Comparison of ENCODE assay signal across 35 cellular contexts in genomic region chr3:59922226-59922625, GRCh38.
DNase-seq lines count a peak whose midpoint lies in the region; ATAC-seq and TF ChIP-seq lines count a peak whose summit lies in the region.
"Had no signal": no experiment of that assay in that cellular context is flagged by ENCODE, and none has a peak within 500 bp of the region (broad histone marks: within the 10 kb centered on the region; RNA-seq: fewer than 3 reads in every experiment).

No MANE protein-coding gene starts in this region.

- peaks cover 5 to 80% (median 79%) of the 10 kb centered on the region in 5 donors for H3K36me3 Mint-ChIP-seq in naive thymus-derived CD4-positive, alpha-beta T cell
- no peaks in the 10 kb centered on the region for H3K36me3 Mint-ChIP-seq in natural killer cell
- H3K36me3 Mint-ChIP-seq: CD14-positive monocyte had no signal

- no peak overlapping the region for H3K27ac ChIP-seq in naive thymus-derived CD4-positive, alpha-beta T cell (ENCODE audit: low read depth, low read length)
- H3K27ac ChIP-seq in neural cell (ENCODE audit: low read length) = peak overlapping the region; percentile 62
- H3K27ac ChIP-seq in osteoblast (ENCODE audit: low read depth, low read length) = no peak overlapping the region
- H3K27ac ChIP-seq: 22Rv1; A549; BLaER1; BLaER1 treated with 17β-estradiol and CSF1 and Interleukin-3, amounts not matched to agents 10 nM and 100 nM; C4-2B had no signal

- H3K9ac ChIP-seq in neural cell (ENCODE audit: low read length) = no peak overlapping the region
- H3K9ac ChIP-seq: BLaER1; BLaER1 treated with 17β-estradiol and CSF1 and Interleukin-3, amounts not matched to agents 10 nM and 100 nM had no signal

- H3K9me3 Mint-ChIP-seq in naive thymus-derived CD4-positive, alpha-beta T cell = peaks cover 0 to 9% (median 0%) of the 10 kb centered on the region in 11 donors
- H3K9me3 Mint-ChIP-seq in natural killer cell = no peaks in the 10 kb centered on the region
- H3K9me3 Mint-ChIP-seq: CD4-positive, alpha-beta T cell; CD8-positive, alpha-beta memory T cell; CD8-positive, alpha-beta T cell had no signal

- peaks cover 0 to 43% of the 10 kb centered on the region in 2 donors for H3K4me1 ChIP-seq in naive thymus-derived CD4-positive, alpha-beta T cell (ENCODE audit: control insufficient read depth in 2 of 2, insufficient read depth in 2 of 2, low read length in 2 of 2)
- no peaks in the 10 kb centered on the region for H3K4me1 ChIP-seq in osteoblast (ENCODE audit: insufficient read depth, low read length)
- H3K4me1 ChIP-seq: A549, BE2C, Caco-2 had no signal

- CTCF ChIA-PET in naive thymus-derived CD4-positive, alpha-beta T cell (lab: Charles Lee) = interaction anchor here (0.6 kb wide), 1 partner anchor 496 kb away, joined by 3 read pairs; no protein-coding TSS in a partner anchor

- DNase-seq in SK-N-DZ (ENCODE audit: low spot score) = peak; percentile 50
- DNase-seq in naive thymus-derived CD4-positive, alpha-beta T cell = no peak
- DNase-seq in osteoblast (ENCODE audit: insufficient read length, low spot score, missing footprints) = peak; percentile 49
- no peak for DNase-seq in NCI-H69 (lab: John Stamatoyannopoulos, UW)
- DNase-seq in natural killer cell = no peak
- DNase-seq in A172 (ENCODE audit: low spot score) = no peak
- DNase-seq: 8988T; ACHN; AML-193; BE2C; C1 segment of cervical spinal cord; Caco-2; Calu3; CD4-positive, alpha-beta memory T cell; CD4-positive, alpha-beta T cell; CD4-positive, CD25-positive, alpha-beta regulatory T cell; CD8-positive, alpha-beta memory T cell; CD8-positive, alpha-beta T cell; COR-L47; DMS 273 treated with DMSO at 0.1 percent for 48 hours; DMS153; DMS53; DMS79; DMS79 treated with DMSO at 0.1 percent for 48 hours; DND-41; EL had no signal

- H3K4me3 Mint-ChIP-seq in naive thymus-derived CD4-positive, alpha-beta T cell = peak overlapping the region in 4 of 10 donors; percentile 4 to 19 (median 14)
- H3K4me3 Mint-ChIP-seq in natural killer cell = no peak overlapping the region
- H3K4me3 Mint-ChIP-seq: B cell; CD14-positive monocyte; CD4-positive, alpha-beta T cell; CD4-positive, CD25-positive, alpha-beta regulatory T cell; CD8-positive, alpha-beta memory T cell; CD8-positive, alpha-beta T cell had no signal

- no peaks in the 10 kb centered on the region for H3K27me3 ChIP-seq in naive thymus-derived CD4-positive, alpha-beta T cell (ENCODE audit: control insufficient read depth in 2 of 2, insufficient read depth in 2 of 2, low read length in 2 of 2)
- no peaks in the 10 kb centered on the region for H3K27me3 ChIP-seq in neural cell (ENCODE audit: insufficient read depth, low read depth, low read length)
- no peaks in the 10 kb centered on the region for H3K27me3 ChIP-seq in osteoblast (ENCODE audit: insufficient read depth, low read length)
- H3K27me3 ChIP-seq: BE2C; BLaER1; BLaER1 treated with 17β-estradiol and CSF1 and Interleukin-3, amounts not matched to agents 10 nM and 100 nM had no signal

- ATAC-seq in naive thymus-derived CD4-positive, alpha-beta T cell = no peak
- ATAC-seq in GM19467 (IDR thresholded peaks at IDR 0.05; ENCODE audit: unreplicated experiment) (no peak), natural killer cell (no peak)
- ATAC-seq: A549; CD8-positive, alpha-beta T cell had no signal

- TF ChIP-seq RAD21 in neural cell (conservative IDR thresholded peaks at IDR 0.05) = peak; percentile 26

- H3K4me1 Mint-ChIP-seq in naive thymus-derived CD4-positive, alpha-beta T cell = peaks cover 46 to 99% (median 95%) of the 10 kb centered on the region in 7 donors
- H3K4me1 Mint-ChIP-seq in natural killer cell = peaks cover 0 to 23% of the 10 kb centered on the region in 2 donors
- H3K4me1 Mint-ChIP-seq: B cell, CD14-positive monocyte had no signal

- TF ChIP-seq EP300 in neural cell (conservative IDR thresholded peaks at IDR 0.05; ENCODE audit: poor library complexity, severe bottlenecking) = peak; percentile 81

- no peaks in the 10 kb centered on the region for H3K27me3 Mint-ChIP-seq in naive thymus-derived CD4-positive, alpha-beta T cell
- peaks cover 0 to 7% of the 10 kb centered on the region in 2 donors for H3K27me3 Mint-ChIP-seq in natural killer cell (ENCODE audit: low read depth in 2 of 2)
- H3K27me3 Mint-ChIP-seq: CD4-positive, alpha-beta T cell; CD8-positive, alpha-beta memory T cell had no signal

- intact Hi-C loops in naive thymus-derived CD4-positive, alpha-beta T cell (cut with micrococcal nuclease) = no loop called here
- intact Hi-C loops in natural killer cell (cut with micrococcal nuclease) = no loop called here

- H3K9me3 ChIP-seq in naive thymus-derived CD4-positive, alpha-beta T cell (ENCODE audit: control insufficient read depth in 2 of 3, low read length in 3 of 3) = no peaks in the 10 kb centered on the region
- H3K9me3 ChIP-seq in neural cell (ENCODE audit: low read length) (no peaks in the 10 kb centered on the region), osteoblast (ENCODE audit: low read depth, low read length) (no peaks in the 10 kb centered on the region)
- H3K9me3 ChIP-seq: A549; BE2C; BLaER1; BLaER1 treated with 17β-estradiol and CSF1 and Interleukin-3, amounts not matched to agents 10 nM and 100 nM; Caco-2 had no signal

- H2AFZ ChIP-seq in neural cell (ENCODE audit: low read depth, low read length) = no peak overlapping the region
- no peak overlapping the region for H2AFZ ChIP-seq in osteoblast (ENCODE audit: low read length)

- H3K9me2 ChIP-seq in neural cell (ENCODE audit: insufficient read depth, low read length) = no peaks in the 10 kb centered on the region

- no peak for TF ChIP-seq CTCF in neural cell (IDR thresholded peaks at IDR 0.05; ENCODE audit: poor library complexity, severe bottlenecking)
- TF ChIP-seq CTCF in osteoblast (IDR thresholded peaks at IDR 0.05; ENCODE audit: extremely low read depth, low read depth, low read length) = no peak
- no peak for TF ChIP-seq CTCF in natural killer cell (IDR thresholded peaks at IDR 0.05)

- POLR2A ChIA-PET in naive thymus-derived CD4-positive, alpha-beta T cell (lab: Charles Lee) = no interaction called here

- no peaks in the 10 kb centered on the region for H4K20me1 ChIP-seq in neural cell (ENCODE audit: insufficient read depth)
- H4K20me1 ChIP-seq in osteoblast (ENCODE audit: insufficient read depth, low read length) = no peaks in the 10 kb centered on the region
- H4K20me1 ChIP-seq: BLaER1; BLaER1 treated with 17β-estradiol and CSF1 and Interleukin-3, amounts not matched to agents 10 nM and 100 nM had no signal

- peak overlapping the region in 5 of 9 donors; percentile 9 to 75 (median 32) for H3K27ac Mint-ChIP-seq in naive thymus-derived CD4-positive, alpha-beta T cell
- H3K27ac Mint-ChIP-seq in natural killer cell = no peak overlapping the region
- H3K27ac Mint-ChIP-seq: B cell; CD14-positive monocyte; CD4-positive, alpha-beta memory T cell; CD8-positive, alpha-beta memory T cell; CD8-positive, alpha-beta T cell had no signal

- H3K36me3 ChIP-seq in naive thymus-derived CD4-positive, alpha-beta T cell (ENCODE audit: control insufficient read depth in 2 of 3, insufficient read depth in 3 of 3, low read length in 3 of 3) = peaks cover 0 to 6% (median 4%) of the 10 kb centered on the region in 3 experiments
- H3K36me3 ChIP-seq in neural cell (ENCODE audit: insufficient read depth, low read length) (no peaks in the 10 kb centered on the region), osteoblast (ENCODE audit: insufficient read depth, low read length) (no peaks in the 10 kb centered on the region)
- H3K36me3 ChIP-seq: BE2C; BLaER1; BLaER1 treated with 17β-estradiol and CSF1 and Interleukin-3, amounts not matched to agents 10 nM and 100 nM had no signal

- H3F3A ChIP-seq in neural cell (ENCODE audit: insufficient read depth, low read length, poor library complexity, severe bottlenecking) = no peaks in the 10 kb centered on the region

- no peaks in the 10 kb centered on the region for H3K79me2 ChIP-seq in neural cell (replicated peaks; ENCODE audit: insufficient read depth, low read length)
- H3K79me2 ChIP-seq in osteoblast (ENCODE audit: insufficient read depth, low read length) = no peaks in the 10 kb centered on the region

- H3K4me2 ChIP-seq in neural cell (ENCODE audit: low read length) (no peak overlapping the region), osteoblast (ENCODE audit: insufficient read depth, low read length) (no peak overlapping the region)
- H3K4me2 ChIP-seq: A549, BLaER1 had no signal

- no peak overlapping the region for H3K4me3 ChIP-seq in naive thymus-derived CD4-positive, alpha-beta T cell (ENCODE audit: low read length)
- peak overlapping the region; percentile 24 for H3K4me3 ChIP-seq in neural cell (ENCODE audit: low read length)
- no peak overlapping the region for H3K4me3 ChIP-seq in osteoblast (ENCODE audit: insufficient read depth, low read length)
- H3K4me3 ChIP-seq: A549; BLaER1; BLaER1 treated with 17β-estradiol and CSF1 and Interleukin-3, amounts not matched to agents 10 nM and 100 nM had no signal

TF ChIP-seq in neural cell, 6 proteins besides CTCF, POLR2A, EP300 and RAD21 (continues in another document):
- no peak for TF ChIP-seq TAF1 (IDR thresholded peaks at IDR 0.05; ENCODE audit: low read depth)
- TF ChIP-seq SMC3 (conservative IDR thresholded peaks at IDR 0.05; ENCODE audit: poor library complexity) = no peak
- peak; percentile 16 for TF ChIP-seq MXI1 (conservative IDR thresholded peaks at IDR 0.05; ENCODE audit: poor library complexity, severe bottlenecking)
- peak; percentile 74 for TF ChIP-seq POLR2AphosphoS5 (IDR thresholded peaks at IDR 0.05)
- no peak for TF ChIP-seq EZH2 (IDR thresholded peaks at IDR 0.05; ENCODE audit: borderline replicate concordance, insufficient read depth, low read length, poor library complexity, severe bottlenecking)

Comparison
In these comparisons a context has a peak if more than half of its experiments do, and no peak if none do; other contexts are left out.
1. DNase-seq: peak in SK-N-DZ (single experiment) and osteoblast (single experiment); none in naive thymus-derived CD4-positive, alpha-beta T cell (0 of 9), NCI-H69 (single experiment), natural killer cell (single experiment) and A172 (single experiment).
2. H3K27ac Mint-ChIP-seq: peak in naive thymus-derived CD4-positive, alpha-beta T cell (5 of 9); none in natural killer cell (0 of 2).